15 cellular contexts compared by ENCODE assay signal in genomic region chr3:52517796-52518722, GRCh38. TPM values are rescaled to one million over a fixed set of nuclear protein-coding genes. Genes with fewer than 3 reads are reported as not detected.
DNase-seq lines count a peak whose midpoint lies in the region; ATAC-seq, FAIRE-seq and TF ChIP-seq lines count a peak whose summit lies in the region.
"Had no signal": no experiment of that assay in that cellular context is flagged by ENCODE, and none has a peak within 500 bp of the region (broad histone marks: within the 10 kb centered on the region; RNA-seq: fewer than 3 reads in every experiment).

No MANE protein-coding gene starts in this region.

- H3K9ac ChIP-seq in HepG2 (ENCODE audit: insufficient read depth, low read depth, low read length), result no peak overlapping the region
- H3K9ac ChIP-seq in trophoblast cell (ENCODE audit: low read length), result no peak overlapping the region

- H2AK5ac ChIP-seq in trophoblast cell (ENCODE audit: low read length), result no peak overlapping the region

- H2BK5ac ChIP-seq in trophoblast cell (ENCODE audit: low read depth, low read length, poor library complexity), result no peak overlapping the region

- no peak overlapping the region for H3K4me3 ChIP-seq in HepG2 (replicated peaks in 1 of 3; ENCODE audit: insufficient read depth in 1 of 3, low read depth in 2 of 3, low read length in 3 of 3)
- no peak overlapping the region for H3K4me3 ChIP-seq in right lobe of liver
- H3K4me3 ChIP-seq in esophagus squamous epithelium, result peak overlapping the region in 3 of 4 donors; percentile 22 to 59 (median 35)
- H3K4me3 ChIP-seq in trophoblast cell (ENCODE audit: low read depth, low read length), result no peak overlapping the region
- H3K4me3 ChIP-seq in gastroesophageal sphincter, result peak overlapping the region in 1 of 2 donors; percentile 39
- peak overlapping the region in 1 of 8 donors; percentile 37 for H3K4me3 ChIP-seq in spleen
- H3K4me3 ChIP-seq: cardiac muscle cell, GM12878 had no signal

- 39% methylated on average over 11 of the region's 25 CpGs for WGBS in HepG2 (ENCODE audit: low lambda C conversion rate)
- WGBS in right lobe of liver (ENCODE audit: insufficient coverage, low coverage, low lambda C conversion rate, missing lambda C conversion rate), result no CpG with 5 or more reads among the region's 25 CpGs
- WGBS in esophagus squamous epithelium, 2 donors, result 87 to 92% methylated on average over 9 to 11 of the region's 25 CpGs
- no CpG with 5 or more reads among the region's 25 CpGs for WGBS in trophoblast cell (ENCODE audit: extremely low coverage, insufficient coverage, insufficient read length)
- 55 to 90% methylated on average over 2 to 7 of the region's 25 CpGs for WGBS in gastroesophageal sphincter (ENCODE audit: low coverage in 1 of 2), 2 donors
- WGBS in spleen, 5 donors, result 85 to 93% (median 90%) methylated on average over 12 to 25 of the region's 25 CpGs

- H3K4me1 ChIP-seq in HepG2 (ENCODE audit: insufficient read depth, low read length), result peaks cover 27% of the 10 kb centered on the region
- H3K4me1 ChIP-seq in right lobe of liver, result no peaks in the 10 kb centered on the region
- peaks cover 0 to 12% (median 3%) of the 10 kb centered on the region in 3 donors for H3K4me1 ChIP-seq in esophagus squamous epithelium
- peaks cover 0 to 6% of the 10 kb centered on the region in 2 experiments for H3K4me1 ChIP-seq in trophoblast cell (ENCODE audit: control insufficient read depth in 1 of 2, insufficient read depth in 2 of 2, low read length in 2 of 2)
- H3K4me1 ChIP-seq in gastroesophageal sphincter, result peaks cover 0 to 8% (median 0%) of the 10 kb centered on the region in 3 donors
- peaks cover 0 to 30% (median 5%) of the 10 kb centered on the region in 6 donors for H3K4me1 ChIP-seq in spleen

- TF ChIP-seq RAD21 in HepG2 (CRISPR knock-in tag; IDR thresholded peaks at IDR 0.05), result no peak

- CTCF ChIA-PET in HepG2 (lab: Yijun Ruan, JAX; ENCODE audit: low intra/inter-chr PET ratio, low total read pairs), result no interaction called here

- H3K79me2 ChIP-seq in HepG2 (ENCODE audit: insufficient read depth, low read length) (no peaks in the 10 kb centered on the region), trophoblast cell (ENCODE audit: control insufficient read depth, insufficient read depth, low read length, poor library complexity) (no peaks in the 10 kb centered on the region)

- H2AFZ ChIP-seq in HepG2 (ENCODE audit: low read length), result no peak overlapping the region
- no peak overlapping the region for H2AFZ ChIP-seq in trophoblast cell (ENCODE audit: insufficient read depth, low read length, poor library complexity)

- H3K27me3 ChIP-seq in HepG2 (ENCODE audit: control insufficient read depth in 1 of 2, insufficient read depth in 2 of 2, low read length in 2 of 2) (peaks cover 23 to 52% of the 10 kb centered on the region in 2 experiments), right lobe of liver (no peaks in the 10 kb centered on the region), esophagus squamous epithelium (no peaks in the 10 kb centered on the region), trophoblast cell (ENCODE audit: insufficient read depth, low read length) (no peaks in the 10 kb centered on the region), gastroesophageal sphincter (no peaks in the 10 kb centered on the region), spleen (replicated peaks in 1 of 7) (no peaks in the 10 kb centered on the region)
- H3K27me3 ChIP-seq: cardiac muscle cell had no signal

- TF ChIP-seq CTCF in HepG2 (CRISPR knock-in tag; IDR thresholded peaks at IDR 0.05) (0 out of 2 replicates have a peak, but pooled peaks have one; percentile 8), right lobe of liver (IDR thresholded peaks at IDR 0.05) (no peak), esophagus squamous epithelium (IDR thresholded peaks at IDR 0.05) (no peak), gastroesophageal sphincter (IDR thresholded peaks at IDR 0.05) (no peak), spleen (IDR thresholded peaks at IDR 0.05 in 8 of 11, conservative IDR thresholded peaks at IDR 0.05 in 3 of 11) (no peak)

- no peak overlapping the region for H4K8ac ChIP-seq in trophoblast cell (ENCODE audit: low read depth, low read length)

- no peak overlapping the region for H4K12ac ChIP-seq in trophoblast cell (ENCODE audit: low read depth, low read length)

- H3K18ac ChIP-seq in trophoblast cell (ENCODE audit: low read length), result no peak overlapping the region

- no peak for FAIRE-seq in HepG2 (lab: Jason Lieb, UNC)
- FAIRE-seq: GM12878 had no signal

- no peaks in the 10 kb centered on the region for H4K20me1 ChIP-seq in HepG2 (ENCODE audit: insufficient read depth, low read length)

- H3K14ac ChIP-seq in trophoblast cell (ENCODE audit: low read length), result no peak overlapping the region

- H2BK12ac ChIP-seq in trophoblast cell (ENCODE audit: low read length), result no peak overlapping the region

- POLR2A ChIA-PET in HepG2 (lab: Yijun Ruan, JAX), result interaction anchor here (1.0 to 1.4 kb wide), 2 partner anchors 9 to 14 kb away, joined by 3 to 5 read pairs; no protein-coding TSS in a partner anchor

- no peak overlapping the region for H4K91ac ChIP-seq in trophoblast cell (ENCODE audit: low read depth, low read length)

- no peak for TF ChIP-seq EP300 in HepG2 (IDR thresholded peaks at IDR 0.05; ENCODE audit: low read depth in 2 of 2, low read length in 2 of 2)
- no peak for TF ChIP-seq EP300 in HepG2 (CRISPR knock-in tag; IDR thresholded peaks at IDR 0.05; ENCODE audit: borderline replicate concordance)
- TF ChIP-seq EP300 in gastroesophageal sphincter (IDR thresholded peaks at IDR 0.05), result no peak

- H3K4ac ChIP-seq in trophoblast cell (ENCODE audit: low read depth, low read length), result no peak overlapping the region

- no peaks in the 10 kb centered on the region for H3K79me1 ChIP-seq in trophoblast cell (ENCODE audit: low read length)

- peak; percentile 17 for ATAC-seq in HepG2
- ATAC-seq in right lobe of liver, result no peak
- ATAC-seq in gastroesophageal sphincter, result no peak
- ATAC-seq in GM18907 (IDR thresholded peaks at IDR 0.05; ENCODE audit: unreplicated experiment), result no peak
- ATAC-seq: activated CD8-positive, alpha-beta T cell treated with anti-CD3 and anti-CD28 coated beads for 36 hours; effector memory CD8-positive, alpha-beta T cell; GM12878 had no signal

- intact Hi-C loops in HepG2 (cut with micrococcal nuclease; ENCODE audit: unreplicated experiment), result no loop called here
- intact Hi-C loops in right lobe of liver (cut with DNase I), result no loop called here
- intact Hi-C loops in esophagus squamous epithelium (cut with DNase I), result no loop called here
- intact Hi-C loops in spleen (cut with DNase I; ENCODE audit: low total_unique reads), result no loop called here

- H3K4me2 ChIP-seq in HepG2 (ENCODE audit: low read depth, low read length) (0 out of 2 replicates have a peak overlapping the region, but pooled peaks have one; percentile 15), trophoblast cell (ENCODE audit: low read length) (peak overlapping the region; percentile 33)

- no peak overlapping the region for H3K27ac ChIP-seq in HepG2 (ENCODE audit: extremely low read length, insufficient read depth, low read length)
- H3K27ac ChIP-seq in right lobe of liver, result no peak overlapping the region
- no peak overlapping the region for H3K27ac ChIP-seq in esophagus squamous epithelium
- H3K27ac ChIP-seq in trophoblast cell (ENCODE audit: low read depth, low read length), result no peak overlapping the region
- H3K27ac ChIP-seq in gastroesophageal sphincter, result no peak overlapping the region
- H3K27ac ChIP-seq in spleen, result no peak overlapping the region
- H3K27ac ChIP-seq: cardiac muscle cell, WERI-Rb-1 had no signal

- DNase-seq in HepG2 (ENCODE audit: low spot score), result no peak
- DNase-seq in right lobe of liver, result no peak
- no peak for DNase-seq in esophagus squamous epithelium (lab: John Stamatoyannopoulos, UW)
- DNase-seq in trophoblast cell, result peak; percentile 22 to 53
- no peak for DNase-seq in stimulated activated CD4-positive, alpha-beta T cell treated with anti-CD3 and anti-CD28 coated beads, Interleukin-4, amount 100 ng/mL, for 4 hours
- no peak for DNase-seq in spleen
- DNase-seq: activated CD8-positive, alpha-beta T cell treated with anti-CD3 and anti-CD28 coated beads for 36 hours; effector memory CD8-positive, alpha-beta T cell; NCI-H1436 treated with DMSO at 0.1 percent for 48 hours; NCI-H2227 treated with DMSO at 0.1 percent for 48 hours; WERI-Rb-1 had no signal

- TF ChIP-seq POLR2A in HepG2 (IDR thresholded peaks at IDR 0.05; ENCODE audit: insufficient read depth in 1 of 2, low read depth in 2 of 2, low read length in 2 of 2), result no peak
- no peak for TF ChIP-seq POLR2A in right lobe of liver (IDR thresholded peaks at IDR 0.05)
- TF ChIP-seq POLR2A in esophagus squamous epithelium (IDR thresholded peaks at IDR 0.05), result no peak
- TF ChIP-seq POLR2A in gastroesophageal sphincter (IDR thresholded peaks at IDR 0.05), result no peak
- no peak for TF ChIP-seq POLR2A in spleen (IDR thresholded peaks at IDR 0.05)

- no peaks in the 10 kb centered on the region for H3K9me3 ChIP-seq in HepG2 (ENCODE audit: low read length)
- H3K9me3 ChIP-seq in right lobe of liver, result no peaks in the 10 kb centered on the region
- H3K9me3 ChIP-seq in esophagus squamous epithelium, result no peaks in the 10 kb centered on the region
- peaks cover 8% of the 10 kb centered on the region for H3K9me3 ChIP-seq in trophoblast cell (ENCODE audit: insufficient read depth, low read depth, low read length)
- no peaks in the 10 kb centered on the region for H3K9me3 ChIP-seq in gastroesophageal sphincter
- H3K9me3 ChIP-seq in spleen, result no peaks in the 10 kb centered on the region

- H3K23ac ChIP-seq in trophoblast cell (ENCODE audit: low read length), result no peak overlapping the region

- no TSS peak for BruUV-seq in HepG2 (replicated peaks; lab: Mats Ljungman, UMichigan)

- no peaks in the 10 kb centered on the region for H3K36me3 ChIP-seq in HepG2 (replicated peaks in 1 of 2; ENCODE audit: control insufficient read depth in 1 of 2, insufficient read depth in 2 of 2, low read length in 2 of 2)
- no peaks in the 10 kb centered on the region for H3K36me3 ChIP-seq in right lobe of liver
- peaks cover 0 to 10% (median 0%) of the 10 kb centered on the region in 3 donors for H3K36me3 ChIP-seq in esophagus squamous epithelium
- peaks cover 6 to 10% of the 10 kb centered on the region in 2 experiments for H3K36me3 ChIP-seq in trophoblast cell (ENCODE audit: control insufficient read depth in 1 of 2, insufficient read depth in 2 of 2, low read length in 2 of 2)
- peaks cover 0 to 47% of the 10 kb centered on the region in 2 donors for H3K36me3 ChIP-seq in gastroesophageal sphincter
- peaks cover 0 to 100% (median 47%) of the 10 kb centered on the region in 6 donors for H3K36me3 ChIP-seq in spleen
- H3K36me3 ChIP-seq: cardiac muscle cell had no signal

- H2BK120ac ChIP-seq in trophoblast cell (ENCODE audit: insufficient read depth, low read length, poor library complexity), result no peak overlapping the region

- in situ Hi-C loops in HepG2 (cut with HindIII; ENCODE audit: extremely low pct_ligation_motif_present, low pct_unique_long_range_greater_than_20kb), result no loop called here

RNA-seq across cellular contexts. Expression of gene NT5DC2, which starts 15.6 kb away (rescaled TPM):
- total RNA-seq in HepG2 (2016; rRNA removed; fragmentation: Illumina TruSeq; extraction: Trizol) (105 and 131 TPM in 2 replicates), right lobe of liver (10 to 100 TPM in 1 of 6 experiments, 1 to 10 TPM in 5; 1.1 to 12.5 (median 3.9) TPM), esophagus squamous epithelium (10 to 100 TPM; 58.9 to 79.5 (median 70.2) TPM), gastroesophageal sphincter (10 to 100 TPM; 21.7 to 69.5 (median 34.7) TPM), spleen (10 to 100 TPM in 6 of 7 donors, 1 to 10 TPM in 1; 9.3 to 26.0 (median 12.0) TPM)
- 335 and 351 TPM in 2 replicates for total RNA-seq in HepG2 (2016; cell fraction: cytosol; rRNA removed; fragmentation: Illumina TruSeq; extraction: Trizol; ENCODE audit: low read depth)
- 92.9 and 127 TPM in 2 replicates for total RNA-seq in HepG2 (2016; cell fraction: insoluble cytoplasmic fraction; rRNA removed; fragmentation: Illumina TruSeq; extraction: Trizol)
- total RNA-seq in HepG2 (2016; cell fraction: membrane; rRNA removed; fragmentation: Illumina TruSeq; extraction: Trizol), result 398 and 413 TPM in 2 replicates
- 102 and 116 TPM in 2 replicates for total RNA-seq in HepG2 (2016; cell fraction: nucleus; rRNA removed; fragmentation: Illumina TruSeq; extraction: Trizol)
- polyA plus RNA-seq in HepG2 (2011; rRNA removed) (217 and 240 TPM in 2 replicates), spleen (10 to 100 TPM in 1 of 3 donors, 1 to 10 TPM in 2; 7.8 to 11.8 (median 7.9) TPM)
- polyA plus RNA-seq in HepG2 (2011; cell fraction: cytosol; rRNA removed), result 148 and 220 TPM in 2 replicates
- polyA plus RNA-seq in HepG2 (2011; cell fraction: nucleus; rRNA removed), result 493 and 549 TPM in 2 replicates
- polyA plus RNA-seq in HepG2 (2012), result 109 and 144 TPM in 2 replicates
- polyA plus RNA-seq in HepG2 (2016; cell fraction: cytosol; fragmentation: Illumina TruSeq; extraction: Trizol; ENCODE audit: low read depth), result 760 and 829 TPM in 2 replicates
- polyA plus RNA-seq in HepG2 (2016; cell fraction: insoluble cytoplasmic fraction; fragmentation: Illumina TruSeq; extraction: Trizol; ENCODE audit: low read depth), result 161 and 192 TPM in 2 replicates
- 646 and 710 TPM in 2 replicates for polyA plus RNA-seq in HepG2 (2016; cell fraction: membrane; fragmentation: Illumina TruSeq; extraction: Trizol; ENCODE audit: low read depth)
- 319 and 344 TPM in 2 replicates for polyA plus RNA-seq in HepG2 (2016; cell fraction: nucleus; fragmentation: Illumina TruSeq; extraction: Trizol; ENCODE audit: insufficient read depth, low read depth)
- polyA minus RNA-seq in HepG2 (2011; rRNA and poly(A)+ RNA removed; ENCODE audit: low replicate concordance), result 166 and 240 TPM in 2 replicates
- polyA minus RNA-seq in HepG2 (2011; cell fraction: cytosol; rRNA and poly(A)+ RNA removed), result 60.3 and 89.1 TPM in 2 replicates
- polyA minus RNA-seq in HepG2 (2011; cell fraction: nucleus; rRNA and poly(A)+ RNA removed), result 74.0 and 75.3 TPM in 2 replicates
- polyA plus RNA-seq in trophoblast cell (2013), result 247 and 254 TPM in 2 replicates

RNA-seq across cellular contexts. Expression of gene UQCC5, which starts 18.3 kb away (rescaled TPM):
- total RNA-seq in HepG2 (2016; rRNA removed; fragmentation: Illumina TruSeq; extraction: Trizol), result 29.5 and 33.7 TPM in 2 replicates
- 45.8 and 54.6 TPM in 2 replicates for total RNA-seq in HepG2 (2016; cell fraction: cytosol; rRNA removed; fragmentation: Illumina TruSeq; extraction: Trizol; ENCODE audit: low read depth)
- total RNA-seq in HepG2 (2016; cell fraction: insoluble cytoplasmic fraction; rRNA removed; fragmentation: Illumina TruSeq; extraction: Trizol), result 26.7 and 30.2 TPM in 2 replicates
- total RNA-seq in HepG2 (2016; cell fraction: membrane; rRNA removed; fragmentation: Illumina TruSeq; extraction: Trizol), result 28.0 and 35.7 TPM in 2 replicates
- total RNA-seq in HepG2 (2016; cell fraction: nucleus; rRNA removed; fragmentation: Illumina TruSeq; extraction: Trizol), result 13.6 and 19.8 TPM in 2 replicates
- 15.4 and 15.7 TPM in 2 replicates for polyA plus RNA-seq in HepG2 (2011; rRNA removed)
- polyA plus RNA-seq in HepG2 (2011; cell fraction: cytosol; rRNA removed), result 16.5 and 17.9 TPM in 2 replicates
- polyA plus RNA-seq in HepG2 (2011; cell fraction: nucleus; rRNA removed), result 23.9 and 45.2 TPM in 2 replicates
- 7.0 and 36.2 TPM in 2 replicates for polyA plus RNA-seq in HepG2 (2012)
- polyA plus RNA-seq in HepG2 (2016; cell fraction: cytosol; fragmentation: Illumina TruSeq; extraction: Trizol; ENCODE audit: low read depth), result 58.7 and 84.5 TPM in 2 replicates
- polyA plus RNA-seq in HepG2 (2016; cell fraction: insoluble cytoplasmic fraction; fragmentation: Illumina TruSeq; extraction: Trizol; ENCODE audit: low read depth), result 49.0 and 49.7 TPM in 2 replicates
- polyA plus RNA-seq in HepG2 (2016; cell fraction: membrane; fragmentation: Illumina TruSeq; extraction: Trizol; ENCODE audit: low read depth), result 35.2 and 53.6 TPM in 2 replicates
- polyA plus RNA-seq in HepG2 (2016; cell fraction: nucleus; fragmentation: Illumina TruSeq; extraction: Trizol; ENCODE audit: insufficient read depth, low read depth), result 38.0 and 44.8 TPM in 2 replicates
- 9.6 and 17.6 TPM in 2 replicates for polyA minus RNA-seq in HepG2 (2011; rRNA and poly(A)+ RNA removed; ENCODE audit: low replicate concordance)
- polyA minus RNA-seq in HepG2 (2011; cell fraction: cytosol; rRNA and poly(A)+ RNA removed), result 5.4 and 10.7 TPM in 2 replicates
- 13.0 and 14.4 TPM in 2 replicates for polyA minus RNA-seq in HepG2 (2011; cell fraction: nucleus; rRNA and poly(A)+ RNA removed)
- 1 to 10 TPM in 5 of 6 experiments, under 1 TPM in 1; 0.81 to 8.3 (median 4.3) TPM for total RNA-seq in right lobe of liver
- total RNA-seq in esophagus squamous epithelium, result 1 to 10 TPM in 3 of 4 donors, under 1 TPM in 1; 0.32 to 5.1 (median 1.9) TPM
- 68.9 TPM in 2 replicates for polyA plus RNA-seq in trophoblast cell (2013)
- 10 to 100 TPM in 2 of 4 donors, 1 to 10 TPM in 2; 1.9 to 47.5 (median 18.7) TPM for total RNA-seq in gastroesophageal sphincter
- 10 to 100 TPM in 3 of 7 donors, 1 to 10 TPM in 4; 2.7 to 12.8 (median 7.6) TPM for total RNA-seq in spleen
- polyA plus RNA-seq in spleen, result 10 to 100 TPM; 24.8 to 41.5 (median 26.1) TPM

RNA-seq across cellular contexts. Expression of gene STAB1, which starts 22.9 kb away (rescaled TPM):
- 0.09 and 0.28 TPM in 2 replicates for total RNA-seq in HepG2 (2016; rRNA removed; fragmentation: Illumina TruSeq; extraction: Trizol)
- not detected in 2 replicates for total RNA-seq in HepG2 (2016; cell fraction: cytosol; rRNA removed; fragmentation: Illumina TruSeq; extraction: Trizol; ENCODE audit: low read depth)
- 0.11 and 0.18 TPM in 2 replicates for total RNA-seq in HepG2 (2016; cell fraction: insoluble cytoplasmic fraction; rRNA removed; fragmentation: Illumina TruSeq; extraction: Trizol)
- 0.31 TPM in 1 of 2 replicates, not detected in the other for total RNA-seq in HepG2 (2016; cell fraction: membrane; rRNA removed; fragmentation: Illumina TruSeq; extraction: Trizol)
- 0.13 and 0.16 TPM in 2 replicates for total RNA-seq in HepG2 (2016; cell fraction: nucleus; rRNA removed; fragmentation: Illumina TruSeq; extraction: Trizol)
- 0.34 and 0.59 TPM in 2 replicates for polyA plus RNA-seq in HepG2 (2011; rRNA removed)
- 0.13 and 0.16 TPM in 2 replicates for polyA plus RNA-seq in HepG2 (2011; cell fraction: cytosol; rRNA removed)
- polyA plus RNA-seq in HepG2 (2011; cell fraction: nucleus; rRNA removed), result 4.1 and 4.3 TPM in 2 replicates
- polyA plus RNA-seq in HepG2 (2012), result 0.23 and 0.24 TPM in 2 replicates
- 0.02 and 0.14 TPM in 2 replicates for polyA plus RNA-seq in HepG2 (2016; cell fraction: cytosol; fragmentation: Illumina TruSeq; extraction: Trizol; ENCODE audit: low read depth)
- 0.10 TPM in 1 of 2 replicates, not detected in the other for polyA plus RNA-seq in HepG2 (2016; cell fraction: insoluble cytoplasmic fraction; fragmentation: Illumina TruSeq; extraction: Trizol; ENCODE audit: low read depth)
- not detected in 2 replicates for polyA plus RNA-seq in HepG2 (2016; cell fraction: membrane; fragmentation: Illumina TruSeq; extraction: Trizol; ENCODE audit: low read depth)
- polyA plus RNA-seq in HepG2 (2016; cell fraction: nucleus; fragmentation: Illumina TruSeq; extraction: Trizol; ENCODE audit: insufficient read depth, low read depth), result 0.30 TPM in 1 of 2 replicates, not detected in the other
- polyA minus RNA-seq in HepG2 (2011; rRNA and poly(A)+ RNA removed; ENCODE audit: low replicate concordance), result 0.26 and 1.0 TPM in 2 replicates
- 0.30 TPM in 1 of 2 replicates, not detected in the other for polyA minus RNA-seq in HepG2 (2011; cell fraction: cytosol; rRNA and poly(A)+ RNA removed)
- 0.50 and 0.90 TPM in 2 replicates for polyA minus RNA-seq in HepG2 (2011; cell fraction: nucleus; rRNA and poly(A)+ RNA removed)
- 100 to 1,000 TPM in 3 of 6 experiments, 10 to 100 TPM in 3; 60.7 to 268 (median 92.5) TPM for total RNA-seq in right lobe of liver
- total RNA-seq in esophagus squamous epithelium, result 10 to 100 TPM in 3 of 4 donors, 1 to 10 TPM in 1; 5.6 to 69.4 (median 32.3) TPM
- polyA plus RNA-seq in trophoblast cell (2013), result 0.14 and 0.19 TPM in 2 replicates
- total RNA-seq in gastroesophageal sphincter, result 100 to 1,000 TPM in 2 of 4 donors, 10 to 100 TPM in 2; 76.2 to 167 (median 95.8) TPM
- 1,000 to 10,000 TPM in 1 of 7 donors, 100 to 1,000 TPM in 6; 351 to 1,070 (median 406) TPM for total RNA-seq in spleen
- 1,000 to 10,000 TPM in 2 of 3 donors, 100 to 1,000 TPM in 1; 287 to 1,994 (median 1,275) TPM for polyA plus RNA-seq in spleen
- polyA plus RNA-seq: cardiac muscle cell, GM12878 had no signal

Comparison
In these comparisons a context has a peak if more than half of its experiments do, and no peak if none do; other contexts are left out.
1. RNA of gene STAB1, which starts 22.9 kb away (total RNA-seq): 351 to 1,070 TPM in spleen, 60.7 to 268 TPM in right lobe of liver, 76.2 to 167 TPM in gastroesophageal sphincter and 5.6 to 69.4 TPM in esophagus squamous epithelium; 0.09 to 0.31 TPM in HepG2; every median in the first group is over 4 times any median in the second.
2. DNase-seq: peak in trophoblast cell (2 of 2); none in HepG2 (single experiment), right lobe of liver (0 of 3), esophagus squamous epithelium (single experiment), stimulated activated CD4-positive, alpha-beta T cell treated with anti-CD3 and anti-CD28 coated beads, Interleukin-4, amount 100 ng/mL, for 4 hours (0 of 2) and spleen (single experiment).
3. H3K4me3 ChIP-seq: peak in esophagus squamous epithelium (3 of 4); none in HepG2 (0 of 3), right lobe of liver (0 of 3) and trophoblast cell (single experiment).